ENCODE assay signal across 19 cellular contexts in the genomic region with DNA sequence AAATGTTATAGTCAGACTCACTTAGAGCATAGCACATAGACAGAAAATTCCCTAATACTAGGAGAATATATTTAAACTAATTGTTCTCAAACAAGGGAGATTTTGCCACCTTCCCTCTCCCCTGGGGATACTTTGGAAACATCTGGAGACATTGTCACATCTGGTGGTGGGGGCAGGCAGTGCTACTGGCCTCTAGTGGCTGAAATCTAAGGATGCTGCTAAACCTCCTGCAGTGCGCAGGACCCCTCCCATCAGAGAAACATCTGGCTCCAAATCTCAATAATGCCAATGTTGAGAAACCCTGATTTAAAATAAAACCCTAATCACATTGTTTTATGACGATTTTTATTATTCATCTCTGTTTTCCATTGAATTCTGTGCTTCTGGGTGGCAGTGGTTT.
DNase-seq lines count a peak whose midpoint lies in the region; ATAC-seq, FAIRE-seq and TF ChIP-seq lines count a peak whose summit lies in the region.
"Had no signal": no experiment of that assay in that cellular context is flagged by ENCODE, and none has a peak within 500 bp of the region (broad histone marks: within the 10 kb centered on the region; RNA-seq: fewer than 3 reads in every experiment).

No MANE protein-coding gene starts in this region.

- no peaks in the 10 kb centered on the region for H3K9me3 ChIP-seq in BE2C
- H3K9me3 ChIP-seq in astrocyte (ENCODE audit: insufficient read depth, low read depth, low read length): no peaks in the 10 kb centered on the region
- H3K9me3 ChIP-seq: left lung, Peyer's patch had no signal

- no peaks in the 10 kb centered on the region for H3K4me1 Mint-ChIP-seq in astrocyte (ENCODE audit: low read depth, unreplicated experiment)
- H3K4me1 Mint-ChIP-seq: stimulated activated naive CD8-positive, alpha-beta T cell treated with anti-CD3 and anti-CD28 coated beads, Interleukin-15, amount 100 ng/mL, for 72 hours had no signal

- TF ChIP-seq CTCF in BE2C (IDR thresholded peaks at IDR 0.05; ENCODE audit: low read depth, low read length) (0 out of 2 replicates have a peak, but pooled peaks have one; percentile 5), astrocyte (IDR thresholded peaks at IDR 0.05; ENCODE audit: insufficient read depth, low read depth, low read length) (peak; percentile 6), coronary artery (IDR thresholded peaks at IDR 0.05) (no peak), GM13976 (IDR thresholded peaks at IDR 0.05; ENCODE audit: borderline replicate concordance, control extremely low read depth, extremely low read depth, insufficient read depth, missing control alignments) (no peak)

- no peaks in the 10 kb centered on the region for H4K20me1 ChIP-seq in astrocyte (ENCODE audit: insufficient read depth, low read length)

- no peak overlapping the region for H2AFZ ChIP-seq in astrocyte (ENCODE audit: low read depth, low read length)

- no peak for ATAC-seq in HG02642 (IDR thresholded peaks at IDR 0.05; ENCODE audit: poor library complexity, unreplicated experiment)
- ATAC-seq: left lung; sciatic nerve; stimulated activated naive CD8-positive, alpha-beta T cell treated with anti-CD3 and anti-CD28 coated beads, Interleukin-15, amount 100 ng/mL, for 72 hours had no signal

- H3K27ac Mint-ChIP-seq in astrocyte (ENCODE audit: unreplicated experiment): no peak overlapping the region
- H3K27ac Mint-ChIP-seq: activated CD4-positive, alpha-beta memory T cell treated with anti-CD3 and anti-CD28 coated beads for 36 hours; CD4-positive, alpha-beta T cell; nephron; stimulated activated naive CD8-positive, alpha-beta T cell treated with anti-CD3 and anti-CD28 coated beads, Interleukin-15, amount 100 ng/mL, for 72 hours; T-helper 2 cell treated with Interferon-gamma antibody and Interleukin-4, amounts not matched to agents 5 μg/mL and 100 μg/mL, for 36 hours had no signal

- H3K36me3 ChIP-seq in BE2C (no peaks in the 10 kb centered on the region), astrocyte (ENCODE audit: insufficient read depth, low read length) (no peaks in the 10 kb centered on the region)
- H3K36me3 ChIP-seq: left lung, Peyer's patch had no signal

- no peaks in the 10 kb centered on the region for H3K9me3 Mint-ChIP-seq in astrocyte (ENCODE audit: unreplicated experiment)
- H3K9me3 Mint-ChIP-seq: activated CD4-positive, alpha-beta memory T cell treated with anti-CD3 and anti-CD28 coated beads for 36 hours; CD4-positive, alpha-beta T cell; nephron; stimulated activated naive CD8-positive, alpha-beta T cell treated with anti-CD3 and anti-CD28 coated beads, Interleukin-15, amount 100 ng/mL, for 72 hours; T-helper 2 cell treated with Interferon-gamma antibody and Interleukin-4, amounts not matched to agents 5 μg/mL and 100 μg/mL, for 36 hours had no signal

- FAIRE-seq in astrocyte (lab: Jason Lieb, UNC): no peak

- H3K4me1 ChIP-seq in BE2C (no peaks in the 10 kb centered on the region), astrocyte (ENCODE audit: insufficient read depth, low read length) (no peaks in the 10 kb centered on the region)
- H3K4me1 ChIP-seq: left lung, Peyer's patch had no signal

- H3K4me3 Mint-ChIP-seq in astrocyte (ENCODE audit: unreplicated experiment): no peak overlapping the region
- H3K4me3 Mint-ChIP-seq: activated CD4-positive, alpha-beta memory T cell treated with anti-CD3 and anti-CD28 coated beads for 36 hours; CD4-positive, alpha-beta T cell; nephron; stimulated activated naive CD8-positive, alpha-beta T cell treated with anti-CD3 and anti-CD28 coated beads, Interleukin-15, amount 100 ng/mL, for 72 hours; T-helper 2 cell treated with Interferon-gamma antibody and Interleukin-4, amounts not matched to agents 5 μg/mL and 100 μg/mL, for 36 hours had no signal

- no peaks in the 10 kb centered on the region for H3K36me3 Mint-ChIP-seq in astrocyte (ENCODE audit: low read depth, unreplicated experiment)
- H3K36me3 Mint-ChIP-seq: activated CD4-positive, alpha-beta memory T cell treated with anti-CD3 and anti-CD28 coated beads for 36 hours had no signal

- no peak overlapping the region for H3K4me3 ChIP-seq in BE2C (ENCODE audit: low read depth, low read length)
- H3K4me3 ChIP-seq in astrocyte (ENCODE audit: insufficient read depth, low read depth, low read length): no peak overlapping the region
- no peak overlapping the region for H3K4me3 ChIP-seq in coronary artery
- H3K4me3 ChIP-seq: left lung, Peyer's patch had no signal

- no peaks in the 10 kb centered on the region for H3K79me2 ChIP-seq in astrocyte (ENCODE audit: insufficient read depth, low read length)

- H3K27me3 ChIP-seq in BE2C (no peaks in the 10 kb centered on the region), astrocyte (ENCODE audit: insufficient read depth, low read length) (no peaks in the 10 kb centered on the region)
- H3K27me3 ChIP-seq: Peyer's patch had no signal

- in situ Hi-C loops in GM13976 (cut with MboI; ENCODE audit: low sequenced_read_pairs, unreplicated experiment): no loop called here

- no peak overlapping the region for H3K9ac ChIP-seq in astrocyte (ENCODE audit: low read length)

- H3K27ac ChIP-seq in astrocyte (ENCODE audit: low read depth, low read length) (no peak overlapping the region), coronary artery (no peak overlapping the region)
- H3K27ac ChIP-seq: left lung, Peyer's patch had no signal

- H3K4me2 ChIP-seq in astrocyte (ENCODE audit: low read length): no peak overlapping the region

- DNase-seq in BE2C (no peak), HCEC 1CT (peak; percentile 10), astrocyte (ENCODE audit: low read depth) (no peak), iPS-NIHi7 (ENCODE audit: extremely low spot score) (peak; percentile 75), NCI-H774 (lab: John Stamatoyannopoulos, UW) (no peak), coronary artery (ENCODE audit: low spot score) (no peak), GM13976 (ENCODE audit: low spot score) (no peak)
- DNase-seq: activated CD4-positive, alpha-beta memory T cell treated with anti-CD3 and anti-CD28 coated beads for 36 hours; aorta; CD4-positive, alpha-beta T cell; effector memory CD4-positive, alpha-beta T cell; left lung; NCI-H2171 treated with DMSO at 0.1 percent for 48 hours; Peyer's patch; stimulated activated naive CD8-positive, alpha-beta T cell treated with anti-CD3 and anti-CD28 coated beads, Interleukin-15, amount 100 ng/mL, for 72 hours had no signal

- peaks cover 3% of the 10 kb centered on the region for H3K27me3 Mint-ChIP-seq in astrocyte (ENCODE audit: low read depth, unreplicated experiment)
- H3K27me3 Mint-ChIP-seq: activated CD4-positive, alpha-beta memory T cell treated with anti-CD3 and anti-CD28 coated beads for 36 hours; CD4-positive, alpha-beta T cell; stimulated activated naive CD8-positive, alpha-beta T cell treated with anti-CD3 and anti-CD28 coated beads, Interleukin-15, amount 100 ng/mL, for 72 hours had no signal

Comparison
In these comparisons a context has a peak if more than half of its experiments do, and no peak if none do; other contexts are left out.
1. DNase-seq: peak in HCEC 1CT (single experiment) and iPS-NIHi7 (single experiment); none in BE2C (single experiment), astrocyte (single experiment), NCI-H774 (single experiment), coronary artery (single experiment) and GM13976 (single experiment).
2. CTCF ChIP-seq: peak in BE2C (single experiment) and astrocyte (single experiment); none in coronary artery (single experiment) and GM13976 (single experiment).